8 cellular contexts compared by ENCODE assay signal in genomic region chr16:29807426-29808218, GRCh38. TPM values are rescaled to one million over a fixed set of nuclear protein-coding genes. Genes with fewer than 3 reads are reported as not detected.
DNase-seq lines count a peak whose midpoint lies in the region; ATAC-seq and TF ChIP-seq lines count a peak whose summit lies in the region.

No MANE protein-coding gene starts in this region.

- H3K4me1 Mint-ChIP-seq in activated CD4-positive, alpha-beta memory T cell treated with anti-CD3 and anti-CD28 coated beads for 36 hours (ENCODE audit: low read depth), result peaks cover 49% of the 10 kb centered on the region

- no peaks in the 10 kb centered on the region for H3K27me3 Mint-ChIP-seq in activated CD4-positive, alpha-beta memory T cell treated with anti-CD3 and anti-CD28 coated beads for 36 hours

- H3K27ac ChIP-seq in dorsolateral prefrontal cortex, result peak overlapping the region; percentile 72 to 99 (median 94)

- peak; percentile 26 for ATAC-seq in HG03066 (IDR thresholded peaks at IDR 0.05; ENCODE audit: low read depth, unreplicated experiment)
- ATAC-seq in HG02884 (IDR thresholded peaks at IDR 0.05; ENCODE audit: unreplicated experiment), result no peak

- WGBS in lower leg skin, 2 donors, result 0 to 1% methylated on average over 40 to 58 of the region's 69 CpGs

- no peaks in the 10 kb centered on the region for H3K9me3 Mint-ChIP-seq in activated CD4-positive, alpha-beta memory T cell treated with anti-CD3 and anti-CD28 coated beads for 36 hours

- H3K4me3 ChIP-seq in dorsolateral prefrontal cortex (peak overlapping the region; percentile 30 to 87 (median 57)), lower leg skin (ENCODE audit: low read depth, poor library complexity, severe bottlenecking) (peak overlapping the region; percentile 25)

- H3K27me3 ChIP-seq in dorsolateral prefrontal cortex, result no peaks in the 10 kb centered on the region

- peaks cover 52% of the 10 kb centered on the region for H3K36me3 Mint-ChIP-seq in activated CD4-positive, alpha-beta memory T cell treated with anti-CD3 and anti-CD28 coated beads for 36 hours

- intact Hi-C loops in activated CD4-positive, alpha-beta memory T cell treated with anti-CD3 and anti-CD28 coated beads for 36 hours (cut with micrococcal nuclease), result loop anchor here (1.0 to 5.0 kb wide), 4 partner anchors 41 to 890 kb away; partner anchors contain the start of genes ALDOA, HIRIP3, INO80E and SRCAP
- intact Hi-C loops in dorsolateral prefrontal cortex (cut with DNase I) (loop anchor here (2.0 to 5.0 kb wide), 4 partner anchors 41 to 260 kb away; partner anchors contain the start of genes ALDOA (in 1 of the 2), C16orf92 (in 1 of the 2) and TAOK2 (in 1 of the 2)), lower leg skin (cut with DNase I; ENCODE audit: low total_unique reads) (no loop called here)

- POLR2A ChIA-PET in activated CD4-positive, alpha-beta memory T cell treated with anti-CD3 and anti-CD28 coated beads for 36 hours (lab: Charles Lee), result interaction anchor here (0.6 to 5.4 kb wide), 14 partner anchors 12 to 248 kb away, joined by 3 to 84 read pairs (median 5); partner anchors contain the start of genes C16orf92, KCTD13, KIF22 and MVP

- TF ChIP-seq POLR2A in lower leg skin (IDR thresholded peaks at IDR 0.05), result no peak

- DNase-seq in DMS79 (lab: John Stamatoyannopoulos, UW) (peak; percentile 80), NCI-H82 (lab: John Stamatoyannopoulos, UW) (peak; percentile 88), dorsolateral prefrontal cortex (peak; percentile 83 to 95 (median 90)), lower leg skin (ENCODE audit: low spot score in 2 of 2) (peak; percentile 90 to 98)
- DNase-seq in activated CD4-positive, alpha-beta memory T cell treated with anti-CD3 and anti-CD28 coated beads for 36 hours, result peak; percentile 93
- peak; percentile 87 for DNase-seq in stimulated activated CD4-positive, alpha-beta T cell treated with anti-CD3 and anti-CD28 coated beads, Interleukin-4, amount 100 ng/mL, for 24 hours

- H3K27ac Mint-ChIP-seq in activated CD4-positive, alpha-beta memory T cell treated with anti-CD3 and anti-CD28 coated beads for 36 hours, result peak overlapping the region; percentile 97

- peak overlapping the region; percentile 93 for H3K4me3 Mint-ChIP-seq in activated CD4-positive, alpha-beta memory T cell treated with anti-CD3 and anti-CD28 coated beads for 36 hours

- peak in 53 of 56 donors; percentile 23 to 75 (median 53) for TF ChIP-seq CTCF in dorsolateral prefrontal cortex (IDR thresholded peaks at IDR 0.05 in 54 of 56, conservative IDR thresholded peaks at IDR 0.05 in 2 of 56; ENCODE audit: low read depth in 1 of 56, partially characterized antibody in 56 of 56)
- no peak for TF ChIP-seq CTCF in lower leg skin (IDR thresholded peaks at IDR 0.05)

- CTCF ChIA-PET in activated CD4-positive, alpha-beta memory T cell treated with anti-CD3 and anti-CD28 coated beads for 36 hours (lab: Charles Lee), result interaction anchor here (0.8 to 3.4 kb wide), 21 partner anchors 9 to 823 kb away, joined by 3 to 62 read pairs (median 4); partner anchors contain the start of genes C16orf54, CDIPT, KIF22 and LAT

RNA-seq across cellular contexts. Expression of gene MAZ, which starts 1.3 kb away (rescaled TPM):
- 100 to 1,000 TPM; 227 to 242 TPM for total RNA-seq in activated CD4-positive, alpha-beta memory T cell treated with anti-CD3 and anti-CD28 coated beads for 36 hours
- total RNA-seq in dorsolateral prefrontal cortex, result 100 to 1,000 TPM; 133 to 275 (median 174) TPM
- total RNA-seq in lower leg skin, result 100 to 1,000 TPM in 1 of 4 donors, 10 to 100 TPM in 3; 62.1 to 101 (median 84.8) TPM

RNA-seq across cellular contexts. Expression of gene PRRT2, which starts 4.4 kb away (rescaled TPM):
- 1 to 10 TPM in 1 of 2 experiments, under 1 TPM in 1; 1.00 to 2.6 TPM for total RNA-seq in activated CD4-positive, alpha-beta memory T cell treated with anti-CD3 and anti-CD28 coated beads for 36 hours
- 100 to 1,000 TPM in 117 of 120 experiments, 10 to 100 TPM in 3; 59.4 to 245 (median 169) TPM for total RNA-seq in dorsolateral prefrontal cortex
- 1 to 10 TPM in 3 of 4 donors, not detected in 1; 1.1 to 3.6 (median 1.4) TPM for total RNA-seq in lower leg skin

RNA-seq across cellular contexts. Expression of gene PAGR1, which starts 8.3 kb away (rescaled TPM):
- total RNA-seq in activated CD4-positive, alpha-beta memory T cell treated with anti-CD3 and anti-CD28 coated beads for 36 hours, result 10 to 100 TPM; 21.9 to 24.0 TPM
- 10 to 100 TPM; 16.6 to 44.6 (median 24.7) TPM for total RNA-seq in dorsolateral prefrontal cortex
- total RNA-seq in lower leg skin, result 10 to 100 TPM; 28.0 to 33.5 (median 32.1) TPM

RNA-seq across cellular contexts. Expression of gene MVP, which starts 12.6 kb away (rescaled TPM):
- total RNA-seq in activated CD4-positive, alpha-beta memory T cell treated with anti-CD3 and anti-CD28 coated beads for 36 hours, result 100 to 1,000 TPM; 149 to 156 TPM
- total RNA-seq in dorsolateral prefrontal cortex (10 to 100 TPM; 16.4 to 85.7 (median 36.1) TPM), lower leg skin (10 to 100 TPM; 58.2 to 94.1 (median 70.4) TPM)

RNA-seq across cellular contexts. Expression of gene KIF22, which starts 17.1 kb away (rescaled TPM):
- 100 to 1,000 TPM; 174 to 180 TPM for total RNA-seq in activated CD4-positive, alpha-beta memory T cell treated with anti-CD3 and anti-CD28 coated beads for 36 hours
- total RNA-seq in dorsolateral prefrontal cortex (10 to 100 TPM; 10.5 to 31.6 (median 21.6) TPM), lower leg skin (10 to 100 TPM; 36.8 to 81.2 (median 44.9) TPM)

Comparison
In these comparisons a context has a peak if more than half of its experiments do, and no peak if none do; other contexts are left out.
1. CTCF ChIP-seq: peak in dorsolateral prefrontal cortex (53 of 56); none in lower leg skin (0 of 3).
2. RNA of gene PRRT2, which starts 4.4 kb away (total RNA-seq): 59.4 to 245 TPM in dorsolateral prefrontal cortex; 1.00 to 2.6 TPM in activated CD4-positive, alpha-beta memory T cell treated with anti-CD3 and anti-CD28 coated beads for 36 hours and 1.1 to 3.6 TPM in lower leg skin; every median in the first group is over 10 times any median in the second.
3. Peak in every context shown above with its lines, with median percentiles within 50 percentile points of each other: DNase-seq.